In genomic region chrX:152031346-152031745, GRCh38 we compare ENCODE assay signal across 1 cellular context. TPM values are rescaled to one million over a fixed set of nuclear protein-coding genes. Genes with fewer than 3 reads are reported as not detected.
"Had no signal": no experiment of that assay in that cellular context is flagged by ENCODE, and none has a peak within 500 bp of the region (broad histone marks: within the 10 kb centered on the region; RNA-seq: fewer than 3 reads in every experiment).

No MANE protein-coding gene starts in this region.

RNA-seq across cellular contexts. Expression of gene GABRE, which starts 56.9 kb away (rescaled TPM):
- total RNA-seq: G401 had no signal
